Comparison of ENCODE assay signal across 11 cellular contexts in the genomic region with DNA sequence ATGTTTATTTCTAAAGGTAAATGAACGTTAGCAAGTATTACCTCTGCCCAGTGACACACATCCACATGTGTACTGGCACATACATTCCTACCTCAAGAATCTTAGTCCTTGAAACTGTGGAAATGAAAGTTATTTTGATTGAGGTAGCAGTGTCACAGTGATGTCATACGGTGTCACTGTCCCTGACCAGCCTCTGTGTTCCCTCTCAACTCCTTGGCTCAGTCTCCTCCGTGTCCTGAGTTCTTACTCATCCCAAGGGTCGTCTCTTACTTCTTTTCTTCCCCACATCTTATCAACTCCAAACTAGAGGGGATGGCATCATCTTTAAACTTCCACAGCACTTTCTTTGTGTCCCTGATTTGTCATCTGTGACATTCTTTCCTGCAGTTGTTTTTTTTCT. TPM values are rescaled to one million over a fixed set of nuclear protein-coding genes. Genes with fewer than 3 reads are reported as not detected.
DNase-seq lines count a peak whose midpoint lies in the region; ATAC-seq and TF ChIP-seq lines count a peak whose summit lies in the region.
"Had no signal": no experiment of that assay in that cellular context is flagged by ENCODE, and none has a peak within 500 bp of the region (broad histone marks: within the 10 kb centered on the region; RNA-seq: fewer than 3 reads in every experiment).

No MANE protein-coding gene starts in this region.

- TF ChIP-seq CTCF in Calu3 (IDR thresholded peaks at IDR 0.05; ENCODE audit: unreplicated experiment), result no peak
- TF ChIP-seq CTCF in endodermal cell (conservative IDR thresholded peaks at IDR 0.05), result no peak
- TF ChIP-seq CTCF in osteoblast (IDR thresholded peaks at IDR 0.05; ENCODE audit: extremely low read depth, low read depth, low read length), result no peak

- H3K9me3 Mint-ChIP-seq in Calu3 (ENCODE audit: low read depth, unreplicated experiment) (no peaks in the 10 kb centered on the region), endodermal cell (no peaks in the 10 kb centered on the region)

- H3K36me3 ChIP-seq in endodermal cell (ENCODE audit: control insufficient read depth, insufficient read depth, low read length), result peaks cover 13% of the 10 kb centered on the region
- H3K36me3 ChIP-seq in osteoblast (ENCODE audit: insufficient read depth, low read length), result no peaks in the 10 kb centered on the region

- intact Hi-C loops in Calu3 (cut with micrococcal nuclease; ENCODE audit: unreplicated experiment), result loop anchor here (2.0 to 10.0 kb wide), 5 partner anchors 134 to 339 kb away; no protein-coding TSS in a partner anchor
- intact Hi-C loops in Right ventricle myocardium superior (cut with DNase I), result no loop called here

- WGBS in endodermal cell (ENCODE audit: insufficient coverage in 1 of 2, insufficient read length in 1 of 2), 2 experiments, result 81 to 96% methylated on average over 2 to 4 of the region's 4 CpGs

- H3K4me2 ChIP-seq in osteoblast (ENCODE audit: insufficient read depth, low read length), result peak overlapping the region; percentile 44

- H3K4me1 Mint-ChIP-seq in Calu3 (ENCODE audit: low read depth, unreplicated experiment) (peaks cover 57% of the 10 kb centered on the region), endodermal cell (peaks cover 31% of the 10 kb centered on the region)

- BruUV-seq in Calu3 (replicated peaks; lab: Mats Ljungman, UMichigan), result no TSS peak

- H3K27me3 Mint-ChIP-seq in Calu3 (ENCODE audit: unreplicated experiment), result no peaks in the 10 kb centered on the region
- peaks cover 2% of the 10 kb centered on the region for H3K27me3 Mint-ChIP-seq in endodermal cell (ENCODE audit: insufficient read depth)

- CTCF ChIA-PET in Calu3 (lab: Charles Lee), result interaction anchor here (1.4 kb wide), 1 partner anchor 171 kb away, joined by 3 read pairs; no protein-coding TSS in a partner anchor

- H2AFZ ChIP-seq in osteoblast (ENCODE audit: low read length), result no peak overlapping the region

- H3K4me3 Mint-ChIP-seq in Calu3 (ENCODE audit: low read depth, unreplicated experiment) (peak overlapping the region; percentile 86), endodermal cell (no peak overlapping the region)

- H3K27ac ChIP-seq in endodermal cell (ENCODE audit: low read depth, low read length) (no peak overlapping the region), osteoblast (ENCODE audit: low read depth, low read length) (no peak overlapping the region)

- H3K4me3 ChIP-seq in endodermal cell (ENCODE audit: low read length) (peak overlapping the region; percentile 32), osteoblast (ENCODE audit: insufficient read depth, low read length) (no peak overlapping the region)

- H3K36me3 Mint-ChIP-seq in Calu3 (ENCODE audit: insufficient read depth, unreplicated experiment) (peaks cover 56% of the 10 kb centered on the region), endodermal cell (ENCODE audit: low read depth) (peaks cover 22% of the 10 kb centered on the region)

- DNase-seq in Calu3 (no peak), RPMI7951 (ENCODE audit: low read depth) (peak; percentile 19), endodermal cell (no peak), osteoblast (ENCODE audit: insufficient read length, low spot score, missing footprints) (no peak), MV-4-11 (lab: John Stamatoyannopoulos, UW) (no peak), UCSD-AML1 (lab: John Stamatoyannopoulos, UW; ENCODE audit: unreplicated experiment) (no peak), Right ventricle myocardium superior (no peak)
- DNase-seq: NCI-H1694 treated with DMSO at 0.1 percent for 48 hours, occipital lobe had no signal

- H3K4me1 ChIP-seq in endodermal cell (ENCODE audit: control insufficient read depth, insufficient read depth, low read length), result peaks cover 11% of the 10 kb centered on the region
- peaks cover 28% of the 10 kb centered on the region for H3K4me1 ChIP-seq in osteoblast (ENCODE audit: insufficient read depth, low read length)

- H3K27ac Mint-ChIP-seq in Calu3 (ENCODE audit: unreplicated experiment) (peak overlapping the region; percentile 34), endodermal cell (no peak overlapping the region)

- ATAC-seq in GM18498 (IDR thresholded peaks at IDR 0.05; ENCODE audit: unreplicated experiment) (no peak), Right ventricle myocardium superior (ENCODE audit: poor library complexity) (no peak)
- ATAC-seq: Panc1 had no signal

- H3K27me3 ChIP-seq in endodermal cell (ENCODE audit: control insufficient read depth, insufficient read depth, low read length, poor library complexity, severe bottlenecking) (no peaks in the 10 kb centered on the region), osteoblast (ENCODE audit: insufficient read depth, low read length) (no peaks in the 10 kb centered on the region)

- peaks cover 64% of the 10 kb centered on the region for H3K79me2 ChIP-seq in osteoblast (ENCODE audit: insufficient read depth, low read length)

- H3K9me3 ChIP-seq in endodermal cell (ENCODE audit: control insufficient read depth, low read length) (no peaks in the 10 kb centered on the region), osteoblast (ENCODE audit: low read depth, low read length) (no peaks in the 10 kb centered on the region)

- peaks cover 46% of the 10 kb centered on the region for H4K20me1 ChIP-seq in osteoblast (ENCODE audit: insufficient read depth, low read length)

- no peak overlapping the region for H3K9ac ChIP-seq in endodermal cell (ENCODE audit: extremely low read depth, low read length, poor library complexity, severe bottlenecking)

RNA-seq across cellular contexts. Expression of a gene that starts 3.3 kb away (rescaled TPM):
- total RNA-seq in Calu3 (2022), result 88.6 and 96.9 TPM in 2 replicates
- total RNA-seq in RPMI7951 (2014; rRNA removed; shearing (Covaris generic)), result 32.4 and 34.5 TPM in 2 replicates
- 10 to 100 TPM; 58.9 to 63.8 TPM for total RNA-seq in endodermal cell
- 58.3 TPM for polyA plus RNA-seq in endodermal cell (2013, experiment 1 of 2)
- 54.9 TPM for polyA plus RNA-seq in endodermal cell (2013, experiment 2 of 2)
- total RNA-seq in osteoblast, result 26.8 and 28.6 TPM in 2 replicates
- 32.3 TPM for total RNA-seq in Right ventricle myocardium superior
